ENCODE assay signal across 8 cellular contexts in genomic region chr10:109922976-109923921, GRCh38. TPM values are rescaled to one million over a fixed set of nuclear protein-coding genes. Genes with fewer than 3 reads are reported as not detected.
DNase-seq lines count a peak whose midpoint lies in the region; ATAC-seq and TF ChIP-seq lines count a peak whose summit lies in the region.

Gene XPNPEP1 (minus strand): TSS chr10:109923511. CDS start chr10:109923433, 78 bp downstream.

- H3K4me2 ChIP-seq in GM23338, result peak within 1 kb of the TSS; percentile 84

- ATAC-seq in GM23338 (peak; percentile 91), omental fat pad (ENCODE audit: low FRiP score) (peak; percentile 95)

- peaks cover 18% of the 10 kb centered on the region for H3K27me3 Mint-ChIP-seq in GM23338 (ENCODE audit: insufficient read depth, low read depth, poor library complexity)
- H3K27me3 Mint-ChIP-seq in activated naive CD4-positive, alpha-beta T cell treated with anti-CD3 and anti-CD28 coated beads for 36 hours (ENCODE audit: low read depth), result no peaks in the 10 kb centered on the region

- peaks cover 28% of the 10 kb centered on the region for H3K4me1 Mint-ChIP-seq in GM23338
- H3K4me1 Mint-ChIP-seq in activated naive CD4-positive, alpha-beta T cell treated with anti-CD3 and anti-CD28 coated beads for 36 hours (ENCODE audit: low read depth), result peaks cover 53% of the 10 kb centered on the region

- H3K9me3 Mint-ChIP-seq in GM23338, result peaks cover 7% of the 10 kb centered on the region; the same call in 1 of the 3 replicates
- no peaks in the 10 kb centered on the region for H3K9me3 Mint-ChIP-seq in activated naive CD4-positive, alpha-beta T cell treated with anti-CD3 and anti-CD28 coated beads for 36 hours

- H3K36me3 ChIP-seq in ES-I3 (ENCODE audit: insufficient read depth, low read length) (no peaks in the 10 kb centered on the region), GM23338 (ENCODE audit: insufficient read depth) (no peaks in the 10 kb centered on the region), suprapubic skin (no peaks in the 10 kb centered on the region)

- H3K9me3 ChIP-seq in ES-I3 (ENCODE audit: control insufficient read depth, insufficient read depth, low read length) (no peaks in the 10 kb centered on the region), suprapubic skin (no peaks in the 10 kb centered on the region)

- no peaks in the 10 kb centered on the region; the same call in 2 of the 3 replicates for H3K36me3 Mint-ChIP-seq in GM23338 (ENCODE audit: low read depth)
- peaks cover 4% of the 10 kb centered on the region for H3K36me3 Mint-ChIP-seq in activated naive CD4-positive, alpha-beta T cell treated with anti-CD3 and anti-CD28 coated beads for 36 hours (ENCODE audit: low read depth)

- intact Hi-C loops in activated naive CD4-positive, alpha-beta T cell treated with anti-CD3 and anti-CD28 coated beads for 36 hours (cut with micrococcal nuclease), result loop anchor here (1.0 to 2.0 kb wide), 7 partner anchors 8 to 304 kb away; no protein-coding TSS in a partner anchor

- peak within 1 kb of the TSS; percentile 94 for H3K9ac ChIP-seq in ES-I3 (ENCODE audit: low read depth, low read length)

- peak within 1 kb of the TSS; percentile 86 for H3K4me3 Mint-ChIP-seq in GM23338
- peak within 1 kb of the TSS; percentile 84 for H3K4me3 Mint-ChIP-seq in activated naive CD4-positive, alpha-beta T cell treated with anti-CD3 and anti-CD28 coated beads for 36 hours

- H3K27me3 ChIP-seq in GM23338 (ENCODE audit: insufficient read depth) (peaks cover 12% of the 10 kb centered on the region), suprapubic skin (no peaks in the 10 kb centered on the region)

- DNase-seq in GM23338 (ENCODE audit: low spot score) (peak; percentile 84), Kasumi-1 (lab: John Stamatoyannopoulos, UW) (peak; percentile 75 to 84), SK-N-DZ (ENCODE audit: low spot score) (peak; percentile 75), globus pallidus (ENCODE audit: low spot score) (peak; percentile 92), omental fat pad (ENCODE audit: low spot score) (peak; percentile 55), suprapubic skin (ENCODE audit: low spot score in 2 of 2) (peak; percentile 90 to 93)
- DNase-seq in activated naive CD4-positive, alpha-beta T cell treated with anti-CD3 and anti-CD28 coated beads for 36 hours, result peak; percentile 86

- no peaks in the 10 kb centered on the region for H3F3A ChIP-seq in GM23338 (replicated peaks; ENCODE audit: low read depth)

- WGBS in suprapubic skin, result 9% methylated on average over 24 of the region's 105 CpGs

- H3K4me1 ChIP-seq in ES-I3 (ENCODE audit: insufficient read depth, low read length) (peaks cover 22% of the 10 kb centered on the region), GM23338 (ENCODE audit: insufficient read depth) (peaks cover 30% of the 10 kb centered on the region), suprapubic skin (peaks cover 35% of the 10 kb centered on the region)

- H2AFZ ChIP-seq in GM23338, result peak within 1 kb of the TSS; percentile 75; the same call in 1 of the 2 replicates

- CTCF ChIA-PET in activated naive CD4-positive, alpha-beta T cell treated with anti-CD3 and anti-CD28 coated beads for 36 hours (lab: Charles Lee), result interaction anchor here (1.6 to 2.5 kb wide), 2 partner anchors 11 to 39 kb away, joined by 3 to 9 read pairs; no protein-coding TSS in a partner anchor

- no peak within 1 kb of the TSS for H3K27ac ChIP-seq in GM23338 (ENCODE audit: low read depth)
- peak within 1 kb of the TSS; percentile 95 for H3K27ac ChIP-seq in suprapubic skin

- TF ChIP-seq CTCF in GM23338 (conservative IDR thresholded peaks at IDR 0.05; ENCODE audit: low read depth in 2 of 2), result no peak
- TF ChIP-seq CTCF in omental fat pad (IDR thresholded peaks at IDR 0.05), result no peak
- TF ChIP-seq CTCF in suprapubic skin (IDR thresholded peaks at IDR 0.05), result no peak

- H3K4me3 ChIP-seq in GM23338 (peak within 1 kb of the TSS; percentile 79), suprapubic skin (peak within 1 kb of the TSS; percentile 98)

- no peak for TF ChIP-seq EP300 in suprapubic skin (IDR thresholded peaks at IDR 0.05)

- peaks cover 5% of the 10 kb centered on the region; the same call in 1 of the 2 replicates for H3K9me2 ChIP-seq in GM23338 (ENCODE audit: insufficient read depth)

- TF ChIP-seq POLR2A in suprapubic skin (IDR thresholded peaks at IDR 0.05), result peak; percentile 92 to 96

- H4K20me1 ChIP-seq in GM23338 (replicated peaks; ENCODE audit: insufficient read depth), result no peaks in the 10 kb centered on the region

- H3K79me2 ChIP-seq in GM23338 (replicated peaks; ENCODE audit: insufficient read depth), result peaks cover 13% of the 10 kb centered on the region

- H3K27ac Mint-ChIP-seq in GM23338, result no peak within 1 kb of the TSS
- peak within 1 kb of the TSS; percentile 81 for H3K27ac Mint-ChIP-seq in activated naive CD4-positive, alpha-beta T cell treated with anti-CD3 and anti-CD28 coated beads for 36 hours

TF ChIP-seq in GM23338, 12 proteins besides CTCF, POLR2A, EP300 and RAD21:
- no peak for TF ChIP-seq EZH2phosphoT487 (IDR thresholded peaks at IDR 0.05; ENCODE audit: unreplicated experiment)
- no peak for TF ChIP-seq ZNF114 (CRISPR knock-in tag; IDR thresholded peaks at IDR 0.05)
- TF ChIP-seq STAT1 (IDR thresholded peaks at IDR 0.05; ENCODE audit: unreplicated experiment), result no peak
- TF ChIP-seq POLR2AphosphoS5 (IDR thresholded peaks at IDR 0.05; ENCODE audit: low read depth), result peak; percentile 81
- peak; percentile 81 for TF ChIP-seq CREB1 (CRISPR knock-in tag; IDR thresholded peaks at IDR 0.05; ENCODE audit: low read depth)

RNA-seq across cellular contexts. Expression of gene XPNPEP1, which starts in this region (rescaled TPM):
- 55.8 and 60.5 TPM in 2 replicates for total RNA-seq in GM23338 (2014; rRNA removed; shearing (Covaris generic))
- 16.4 and 17.5 TPM in 2 replicates for polyA plus RNA-seq in GM23338 (2016; fragmentation: Nextera tagmentation; extraction: Ambion mirVana)
- polyA plus RNA-seq in SK-N-DZ (2014; cell fraction: cytosol; rRNA removed), result 79.7 and 80.4 TPM in 2 replicates
- 101 and 103 TPM in 2 replicates for polyA plus RNA-seq in SK-N-DZ (2014; cell fraction: nucleus; rRNA removed)
- 10 to 100 TPM; 52.2 to 52.6 TPM for total RNA-seq in activated naive CD4-positive, alpha-beta T cell treated with anti-CD3 and anti-CD28 coated beads for 36 hours
- total RNA-seq in omental fat pad (100 to 1,000 TPM in 1 of 4 donors, 10 to 100 TPM in 3; 52.8 to 101 (median 77.6) TPM), suprapubic skin (100 to 1,000 TPM in 3 of 4 donors, 10 to 100 TPM in 1; 77.1 to 239 (median 109) TPM)
